In genomic region chr20:64065973-64066341, GRCh38 we compare ENCODE assay signal across 1 cellular context.
A peak's percentile ranks its signal among the peaks of the same experiment; 100 is the strongest.
TF ChIP-seq lines count a peak whose summit lies in the region.

No MANE protein-coding gene starts in this region.

TF ChIP-seq in GM12878, 131 proteins besides CTCF, POLR2A, EP300 and RAD21:
- TF ChIP-seq EZH2 (IDR thresholded peaks at IDR 0.05; ENCODE audit: borderline replicate concordance, control insufficient read depth, low read depth, low read length) (no peak), IKZF2 (IDR thresholded peaks at IDR 0.05) (peak; percentile 44 to 62; a peak in 2 of 4 replicates), SIX5 (IDR thresholded peaks at IDR 0.05; ENCODE audit: low read depth, low read length, severe bottlenecking) (no peak), SMARCA5 (IDR thresholded peaks at IDR 0.05) (no peak), IRF5 (IDR thresholded peaks at IDR 0.05; ENCODE audit: borderline replicate concordance) (no peak), MXI1 (IDR thresholded peaks at IDR 0.05; ENCODE audit: low read depth, low read length) (0 out of 2 replicates have a peak, but pooled peaks have one; percentile 23), USF1 (IDR thresholded peaks at IDR 0.05; ENCODE audit: borderline replicate concordance, extremely low read length, insufficient read depth, low read depth, low read length) (no peak), PKNOX1 (IDR thresholded peaks at IDR 0.05) (peak; percentile 85), ATF7 (IDR thresholded peaks at IDR 0.05; ENCODE audit: low read depth) (peak; percentile 81), CBFB (IDR thresholded peaks at IDR 0.05; ENCODE audit: low read depth) (peak; percentile 24; the same call in 1 of the 2 replicates), CREB1 (IDR thresholded peaks at IDR 0.05; ENCODE audit: low read depth) (peak; percentile 78), ZBED1 (IDR thresholded peaks at IDR 0.05; ENCODE audit: borderline replicate concordance) (no peak), NR2F1 (conservative IDR thresholded peaks at IDR 0.05) (peak; percentile 90), BCLAF1 (IDR thresholded peaks at IDR 0.05) (no peak), SREBF1 (IDR thresholded peaks at IDR 0.05; ENCODE audit: low read length) (no peak), IKZF1 (conservative IDR thresholded peaks at IDR 0.05) (peak; percentile 66), PAX5 (IDR thresholded peaks at IDR 0.05; ENCODE audit: borderline replicate concordance, low read depth, low read length) (peak; percentile 26; the same call in 1 of the 2 replicates), EED (IDR thresholded peaks at IDR 0.05; ENCODE audit: low read depth) (peak; percentile 52), TCF3 (IDR thresholded peaks at IDR 0.05; ENCODE audit: borderline replicate concordance, insufficient read depth, low read depth, low read length) (no peak), RUNX3 (IDR thresholded peaks at IDR 0.05; ENCODE audit: low read length) (peak; percentile 76)
